Comparison of ENCODE assay signal across 8 cellular contexts in genomic region chr18:46333371-46334199, GRCh38.
DNase-seq lines count a peak whose midpoint lies in the region; ATAC-seq and TF ChIP-seq lines count a peak whose summit lies in the region.

No MANE protein-coding gene starts in this region.

- H3K23ac ChIP-seq in mesenchymal stem cell (ENCODE audit: low read length in 2 of 2), result no peak overlapping the region

- H3K4me2 ChIP-seq in mesenchymal stem cell (ENCODE audit: low read length, poor library complexity, severe bottlenecking), result peak overlapping the region; percentile 85

- H4K8ac ChIP-seq in mesenchymal stem cell (ENCODE audit: low read length), result no peak overlapping the region

- peaks cover 4% of the 10 kb centered on the region; the same call in 1 of the 2 replicates for H3K9me3 ChIP-seq in SJSA1 (replicated peaks)
- no peaks in the 10 kb centered on the region for H3K9me3 ChIP-seq in mesenchymal stem cell (ENCODE audit: control insufficient read depth, low read length)
- H3K9me3 ChIP-seq in thyroid gland, result no peaks in the 10 kb centered on the region

- no peak overlapping the region for H2AK5ac ChIP-seq in mesenchymal stem cell (ENCODE audit: low read length, severe bottlenecking)

- H2BK12ac ChIP-seq in mesenchymal stem cell (ENCODE audit: low read length in 2 of 2), result no peak overlapping the region

- H3K36me3 ChIP-seq in SJSA1 (no peaks in the 10 kb centered on the region), mesenchymal stem cell (ENCODE audit: control insufficient read depth in 1 of 2, insufficient read depth in 2 of 2, low read depth in 1 of 2, low read length in 2 of 2) (no peaks in the 10 kb centered on the region), thyroid gland (no peaks in the 10 kb centered on the region)

- no peak for TF ChIP-seq CTCF in C4-2B (conservative IDR thresholded peaks at IDR 0.05)
- no peak for TF ChIP-seq CTCF in HL-60 (IDR thresholded peaks at IDR 0.05; ENCODE audit: insufficient read depth, low read length)
- TF ChIP-seq CTCF in thyroid gland (IDR thresholded peaks at IDR 0.05), result no peak

- peaks cover 22% of the 10 kb centered on the region for H3K4me1 ChIP-seq in SJSA1 (replicated peaks)
- peaks cover 24% of the 10 kb centered on the region for H3K4me1 ChIP-seq in mesenchymal stem cell (ENCODE audit: control insufficient read depth, insufficient read depth, low read depth, low read length)
- H3K4me1 ChIP-seq in thyroid gland, result peaks cover 21 to 26% of the 10 kb centered on the region in 2 donors

- peak in 1 of 2 donors; percentile 27 for TF ChIP-seq POLR2A in thyroid gland (IDR thresholded peaks at IDR 0.05)

- H2AFZ ChIP-seq in mesenchymal stem cell (ENCODE audit: low read depth, low read length), result no peak overlapping the region

- no peak overlapping the region for H2BK15ac ChIP-seq in mesenchymal stem cell (ENCODE audit: low read depth, poor library complexity, severe bottlenecking)

- 6% methylated on average over 79 of the region's 96 CpGs for WGBS in mesenchymal stem cell
- WGBS in thyroid gland, 2 donors, result 1 to 5% methylated on average over 12 to 49 of the region's 96 CpGs

- no peak for ATAC-seq in GM18909 (IDR thresholded peaks at IDR 0.05; ENCODE audit: poor library complexity, unreplicated experiment)

- H3K4me3 ChIP-seq in HL-60 (replicated peaks; ENCODE audit: insufficient read depth, low read length), result peak overlapping the region; percentile 80
- peak overlapping the region; percentile 54 for H3K4me3 ChIP-seq in SJSA1
- peak overlapping the region; percentile 46 to 63 for H3K4me3 ChIP-seq in mesenchymal stem cell (ENCODE audit: insufficient read depth in 1 of 2, low read depth in 1 of 2, low read length in 2 of 2)
- peak overlapping the region; percentile 32 to 70 (median 45) for H3K4me3 ChIP-seq in thyroid gland (replicated peaks in 1 of 3)

- H3K27me3 ChIP-seq in HL-60 (ENCODE audit: insufficient read depth, poor library complexity, severe bottlenecking), result no peaks in the 10 kb centered on the region
- H3K27me3 ChIP-seq in SJSA1 (replicated peaks), result no peaks in the 10 kb centered on the region
- H3K27me3 ChIP-seq in mesenchymal stem cell (ENCODE audit: control insufficient read depth in 1 of 2, insufficient read depth in 1 of 2, low read length in 2 of 2), result peaks cover 16 to 86% of the 10 kb centered on the region in 2 experiments
- H3K27me3 ChIP-seq in thyroid gland, result no peaks in the 10 kb centered on the region

- H3K27ac ChIP-seq in C4-2B (peak overlapping the region; percentile 51), HL-60 (replicated peaks) (peak overlapping the region; percentile 73), SJSA1 (no peak overlapping the region), mesenchymal stem cell (ENCODE audit: low read length, poor library complexity, severe bottlenecking) (no peak overlapping the region), thyroid gland (peak overlapping the region in 1 of 3 donors; percentile 36)

- H2BK120ac ChIP-seq in mesenchymal stem cell (ENCODE audit: low read depth, low read length), result no peak overlapping the region

- intact Hi-C loops in thyroid gland (cut with DNase I), result loop anchor here (10.0 kb wide), 1 partner anchor 91 kb away; no protein-coding TSS in a partner anchor

- no peak overlapping the region for H4K91ac ChIP-seq in mesenchymal stem cell (ENCODE audit: low read length)

- H3K79me1 ChIP-seq in mesenchymal stem cell (replicated peaks; ENCODE audit: low read length, poor library complexity, severe bottlenecking), result peaks cover 2% of the 10 kb centered on the region

- no peak overlapping the region for H3K14ac ChIP-seq in mesenchymal stem cell (ENCODE audit: low read length in 2 of 2)

- no peak overlapping the region for H2BK5ac ChIP-seq in mesenchymal stem cell (ENCODE audit: low read depth, low read length, poor library complexity, severe bottlenecking)

- no peak overlapping the region for H3K18ac ChIP-seq in mesenchymal stem cell (ENCODE audit: low read depth in 1 of 2, low read length in 2 of 2)

- DNase-seq in HL-60 (ENCODE audit: low read depth in 1 of 2, low spot score in 1 of 2), result peak; percentile 70 to 91
- DNase-seq in SJSA1 (ENCODE audit: low read depth in 1 of 2, low spot score in 2 of 2), result peak in 1 of 2 experiments; percentile 52
- DNase-seq in ecto neural progenitor cell (ENCODE audit: low spot score), result peak; percentile 79
- DNase-seq in mesenchymal stem cell, result peak; percentile 10
- peak; percentile 73 to 80 for DNase-seq in thyroid gland
- DNase-seq in germinal center (ENCODE audit: low spot score), result no peak

- H3K4ac ChIP-seq in mesenchymal stem cell (ENCODE audit: low read depth in 1 of 2, low read length in 2 of 2), result no peak overlapping the region

- no peak overlapping the region for H3K9ac ChIP-seq in mesenchymal stem cell (ENCODE audit: low read length)

Comparison
In these comparisons a context has a peak if more than half of its experiments do, and no peak if none do; other contexts are left out.
1. H3K27ac ChIP-seq: peak in C4-2B (single experiment) and HL-60 (single experiment); none in SJSA1 (single experiment) and mesenchymal stem cell (single experiment).
2. Peak in every context shown above with its lines, with median percentiles within 50 percentile points of each other: H3K4me3 ChIP-seq.